Comparison of ENCODE assay signal across 22 cellular contexts in genomic region chr4:3712112-3712805, GRCh38. TPM values are rescaled to one million over a fixed set of nuclear protein-coding genes. Genes with fewer than 3 reads are reported as not detected.
"Had no signal": no experiment of that assay in that cellular context is flagged by ENCODE, and none has a peak within 500 bp of the region (broad histone marks: within the 10 kb centered on the region; RNA-seq: fewer than 3 reads in every experiment).

No MANE protein-coding gene starts in this region.

- H3K4me1 ChIP-seq: colonic mucosa, gastroesophageal sphincter, parathyroid adenoma, psoas muscle, tibial nerve had no signal

- H3K4me2 ChIP-seq: hepatocyte had no signal

- H2AFZ ChIP-seq: hepatocyte, parathyroid adenoma had no signal

- H3K36me3 ChIP-seq: colonic mucosa, esophagus squamous epithelium, gastroesophageal sphincter, tibial nerve had no signal

- H3K4me3 ChIP-seq: colonic mucosa, esophagus squamous epithelium, gastroesophageal sphincter, hepatocyte, lung, psoas muscle, testis, tibial nerve had no signal

- ATAC-seq: gastroesophageal sphincter; psoas muscle; sciatic nerve; stimulated activated naive B cell treated with anti-CD40 and anti-IgM and Interleukin-4, amounts not matched to agents 10 μg/mL and 1 μg/mL and 100 μg/mL, for 72 hours; stimulated activated naive CD8-positive, alpha-beta T cell treated with anti-CD3 and anti-CD28 coated beads, Interleukin-15, amount 100 ng/mL, for 72 hours had no signal

- H3K9me3 ChIP-seq: colonic mucosa, esophagus squamous epithelium, gastroesophageal sphincter, psoas muscle, testis had no signal

- DNase-seq: central memory CD4-positive, alpha-beta T cell; colonic mucosa; dermis blood vessel endothelial cell; esophagus squamous epithelium; foreskin fibroblast; mesenchymal stem cell; midbrain; naive B cell; retina; stimulated activated CD4-positive, alpha-beta T cell treated with anti-CD3 and anti-CD28 coated beads, Interleukin-2, amount 100 ng/mL, for 24 hours; stimulated activated CD4-positive, alpha-beta T cell treated with anti-CD3 and anti-CD28 coated beads, Interleukin-4, amount 100 ng/mL, for 4 hours; stimulated activated naive B cell treated with anti-CD40 and anti-IgM and Interleukin-4, amounts not matched to agents 10 μg/mL and 1 μg/mL and 100 μg/mL, for 72 hours; stimulated activated naive CD8-positive, alpha-beta T cell treated with anti-CD3 and anti-CD28 coated beads, Interleukin-15, amount 100 ng/mL, for 72 hours; testis had no signal

- H3K27me3 ChIP-seq: colonic mucosa, hepatocyte, testis, tibial nerve had no signal

- H3K27ac ChIP-seq: colonic mucosa, esophagus squamous epithelium, gastroesophageal sphincter, hepatocyte, parathyroid adenoma, psoas muscle, testis, tibial nerve had no signal

- H3K9ac ChIP-seq: parathyroid adenoma had no signal

RNA-seq across cellular contexts. Expression of gene ADRA2C, which starts 53.9 kb away (rescaled TPM):
- total RNA-seq: epithelial cell of proximal tubule had no signal
